10 cellular contexts compared by ENCODE assay signal in the genomic region with DNA sequence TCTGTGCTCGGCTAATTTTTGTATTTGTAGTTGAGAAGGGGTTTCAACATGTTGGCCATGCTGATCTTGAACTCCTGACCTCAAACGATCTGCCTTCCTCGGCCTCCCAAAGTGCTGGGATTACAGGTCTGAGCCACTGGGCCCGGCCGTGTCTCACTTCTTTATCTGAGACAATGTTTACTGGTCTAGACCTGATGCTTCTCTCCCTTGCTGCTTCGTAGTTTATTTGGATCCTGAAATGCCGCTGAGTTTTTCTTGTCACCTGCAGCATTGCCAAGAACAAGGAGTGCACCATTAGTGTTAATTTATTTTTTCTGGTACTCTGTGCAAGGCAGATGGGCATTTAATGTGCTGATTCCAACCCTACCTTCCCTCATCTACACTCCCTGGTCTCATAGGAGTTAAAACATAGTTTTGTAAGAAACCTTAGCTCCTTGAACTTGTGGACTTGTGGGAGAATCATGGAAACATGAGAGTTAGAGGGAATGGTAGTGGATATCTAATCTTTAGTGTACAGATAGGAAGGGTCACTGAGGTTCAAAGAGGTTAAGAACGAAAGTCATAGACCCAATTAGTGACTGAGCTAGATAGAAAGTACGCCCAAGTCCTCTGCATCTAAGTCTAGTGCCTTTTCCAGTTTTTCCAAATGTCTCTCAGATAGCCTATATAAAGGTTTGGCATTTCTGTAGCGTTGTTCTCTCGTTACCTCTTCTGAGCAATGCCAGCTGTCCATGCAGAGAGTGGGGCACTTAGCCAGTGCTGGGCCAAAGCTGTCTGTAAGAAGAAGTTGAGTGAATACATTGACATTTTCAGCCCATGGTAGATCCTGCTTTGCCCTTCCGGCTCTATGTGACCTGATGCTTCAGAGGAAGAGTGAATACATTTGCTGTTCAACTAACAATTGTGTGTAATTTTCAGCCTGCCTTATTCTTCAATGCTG.
DNase-seq lines count a peak whose midpoint lies in the region; ATAC-seq and FAIRE-seq lines count a peak whose summit lies in the region.
"Had no signal": no experiment of that assay in that cellular context is flagged by ENCODE, and none has a peak within 500 bp of the region (broad histone marks: within the 10 kb centered on the region; RNA-seq: fewer than 3 reads in every experiment).

No MANE protein-coding gene starts in this region.

- H3K27ac ChIP-seq in mesenchymal stem cell (ENCODE audit: low read length, poor library complexity, severe bottlenecking): no peak overlapping the region

- H3K4me3 Mint-ChIP-seq in stimulated activated naive CD8-positive, alpha-beta T cell treated with anti-CD3 and anti-CD28 coated beads, Interleukin-15, Interleukin-2, amounts not matched to agents 100 ng/mL and 50 ng/mL, for 24 hours: peak overlapping the region; percentile 75

- 94% methylated on average over 12 of the region's 12 CpGs for WGBS in mesenchymal stem cell

- H2BK12ac ChIP-seq in mesenchymal stem cell (ENCODE audit: low read length in 2 of 2): peak overlapping the region in 1 of 2 experiments; percentile 11

- peak overlapping the region in 1 of 2 experiments; percentile 11 for H3K4ac ChIP-seq in mesenchymal stem cell (ENCODE audit: low read depth in 1 of 2, low read length in 2 of 2)

- no peak overlapping the region for H2AK5ac ChIP-seq in mesenchymal stem cell (ENCODE audit: low read length, severe bottlenecking)

- H2BK5ac ChIP-seq in mesenchymal stem cell (ENCODE audit: low read depth, low read length, poor library complexity, severe bottlenecking): no peak overlapping the region

- no peak for ATAC-seq in stimulated activated naive CD8-positive, alpha-beta T cell treated with anti-CD3 and anti-CD28 coated beads, Interleukin-15, Interleukin-2, amounts not matched to agents 100 U/mL and 50 U/mL, for 24 hours
- ATAC-seq in HG02973 (IDR thresholded peaks at IDR 0.05; ENCODE audit: unreplicated experiment): no peak

- peaks cover 67% of the 10 kb centered on the region for H3K4me1 Mint-ChIP-seq in stimulated activated naive CD8-positive, alpha-beta T cell treated with anti-CD3 and anti-CD28 coated beads, Interleukin-15, Interleukin-2, amounts not matched to agents 100 ng/mL and 50 ng/mL, for 24 hours (ENCODE audit: low read depth)

- H3K27me3 Mint-ChIP-seq in stimulated activated naive CD8-positive, alpha-beta T cell treated with anti-CD3 and anti-CD28 coated beads, Interleukin-15, Interleukin-2, amounts not matched to agents 100 ng/mL and 50 ng/mL, for 24 hours: no peaks in the 10 kb centered on the region

- peaks cover 4% of the 10 kb centered on the region for H3K9me3 ChIP-seq in mesenchymal stem cell (ENCODE audit: control insufficient read depth, low read length)

- no peaks in the 10 kb centered on the region for H3K27me3 ChIP-seq in mesenchymal stem cell (ENCODE audit: control insufficient read depth in 1 of 2, insufficient read depth in 1 of 2, low read length in 2 of 2)
- H3K27me3 ChIP-seq: dorsolateral prefrontal cortex had no signal

- H3K27ac Mint-ChIP-seq in stimulated activated naive CD8-positive, alpha-beta T cell treated with anti-CD3 and anti-CD28 coated beads, Interleukin-15, Interleukin-2, amounts not matched to agents 100 ng/mL and 50 ng/mL, for 24 hours: peak overlapping the region; percentile 79

- peak overlapping the region; percentile 78 for H3K9ac ChIP-seq in mesenchymal stem cell (ENCODE audit: low read length)

- H3K4me1 ChIP-seq in mesenchymal stem cell (ENCODE audit: control insufficient read depth, insufficient read depth, low read depth, low read length): peaks cover 1% of the 10 kb centered on the region

- no peak overlapping the region for H4K8ac ChIP-seq in mesenchymal stem cell (ENCODE audit: low read length)

- no peak for FAIRE-seq in frontal cortex (lab: Jason Lieb, UNC)

- H3K23ac ChIP-seq in mesenchymal stem cell (ENCODE audit: low read length in 2 of 2): peak overlapping the region in 1 of 2 experiments; percentile 71

- H4K91ac ChIP-seq in mesenchymal stem cell (ENCODE audit: low read length): no peak overlapping the region

- no peak overlapping the region for H3K4me3 ChIP-seq in mesenchymal stem cell (ENCODE audit: insufficient read depth in 1 of 2, low read depth in 1 of 2, low read length in 2 of 2)

- no peak overlapping the region for H3K4me2 ChIP-seq in mesenchymal stem cell (ENCODE audit: low read length, poor library complexity, severe bottlenecking)

- DNase-seq in stimulated activated naive CD8-positive, alpha-beta T cell treated with anti-CD3 and anti-CD28 coated beads, Interleukin-15, Interleukin-2, amounts not matched to agents 100 U/mL and 50 U/mL, for 24 hours: no peak
- DNase-seq in cerebellum (ENCODE audit: low spot score) (peak; percentile 60), mesenchymal stem cell (no peak), frontal cortex (ENCODE audit: low spot score in 2 of 2) (no peak), NCI-H69 (lab: John Stamatoyannopoulos, UW) (no peak)
- DNase-seq in effector CD4-positive, alpha-beta T cell: no peak
- DNase-seq: NCI-H1105 had no signal

- no peak overlapping the region for H2BK120ac ChIP-seq in mesenchymal stem cell (ENCODE audit: low read depth, low read length)

- no peak overlapping the region for H3K18ac ChIP-seq in mesenchymal stem cell (ENCODE audit: low read depth in 1 of 2, low read length in 2 of 2)

- no peak overlapping the region for H2BK15ac ChIP-seq in mesenchymal stem cell (ENCODE audit: low read depth, poor library complexity, severe bottlenecking)

- no peak overlapping the region for H2AFZ ChIP-seq in mesenchymal stem cell (ENCODE audit: low read depth, low read length)

- peaks cover 0 to 8% of the 10 kb centered on the region in 2 experiments for H3K36me3 ChIP-seq in mesenchymal stem cell (ENCODE audit: control insufficient read depth in 1 of 2, insufficient read depth in 2 of 2, low read depth in 1 of 2, low read length in 2 of 2)

- peaks cover 16% of the 10 kb centered on the region for H3K79me1 ChIP-seq in mesenchymal stem cell (replicated peaks; ENCODE audit: low read length, poor library complexity, severe bottlenecking)

- peaks cover 17% of the 10 kb centered on the region for H3K36me3 Mint-ChIP-seq in stimulated activated naive CD8-positive, alpha-beta T cell treated with anti-CD3 and anti-CD28 coated beads, Interleukin-15, Interleukin-2, amounts not matched to agents 100 ng/mL and 50 ng/mL, for 24 hours (ENCODE audit: low read depth)

- H3K14ac ChIP-seq in mesenchymal stem cell (ENCODE audit: low read length in 2 of 2): no peak overlapping the region

- peaks cover 13% of the 10 kb centered on the region for H3K9me3 Mint-ChIP-seq in stimulated activated naive CD8-positive, alpha-beta T cell treated with anti-CD3 and anti-CD28 coated beads, Interleukin-15, Interleukin-2, amounts not matched to agents 100 ng/mL and 50 ng/mL, for 24 hours
